Comparison of ENCODE assay signal across 1 cellular context in genomic region chr12:65895031-65895430, GRCh38.
TF ChIP-seq lines count a peak whose summit lies in the region.

No MANE protein-coding gene starts in this region.

TF ChIP-seq in SK-N-SH, 30 proteins besides CTCF, POLR2A, EP300 and RAD21 (continued from another document):
- TF ChIP-seq, protein P1, sequence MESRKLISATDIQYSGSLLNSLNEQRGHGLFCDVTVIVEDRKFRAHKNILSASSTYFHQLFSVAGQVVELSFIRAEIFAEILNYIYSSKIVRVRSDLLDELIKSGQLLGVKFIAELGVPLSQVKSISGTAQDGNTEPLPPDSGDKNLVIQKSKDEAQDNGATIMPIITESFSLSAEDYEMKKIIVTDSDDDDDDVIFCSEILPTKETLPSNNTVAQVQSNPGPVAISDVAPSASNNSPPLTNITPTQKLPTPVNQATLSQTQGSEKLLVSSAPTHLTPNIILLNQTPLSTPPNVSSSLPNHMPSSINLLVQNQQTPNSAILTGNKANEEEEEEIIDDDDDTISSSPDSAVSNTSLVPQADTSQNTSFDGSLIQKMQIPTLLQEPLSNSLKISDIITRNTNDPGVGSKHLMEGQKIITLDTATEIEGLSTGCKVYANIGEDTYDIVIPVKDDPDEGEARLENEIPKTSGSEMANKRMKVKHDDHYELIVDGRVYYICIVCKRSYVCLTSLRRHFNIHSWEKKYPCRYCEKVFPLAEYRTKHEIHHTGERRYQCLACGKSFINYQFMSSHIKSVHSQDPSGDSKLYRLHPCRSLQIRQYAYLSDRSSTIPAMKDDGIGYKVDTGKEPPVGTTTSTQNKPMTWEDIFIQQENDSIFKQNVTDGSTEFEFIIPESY (IDR thresholded peaks at IDR 0.05; ENCODE audit: borderline replicate concordance, low read depth) = no peak
- TF ChIP-seq NFIC (IDR thresholded peaks at IDR 0.05; ENCODE audit: borderline replicate concordance) (no peak), TAF1 (IDR thresholded peaks at IDR 0.05; ENCODE audit: borderline replicate concordance, low read depth, low read length) (no peak), MEF2A (IDR thresholded peaks at IDR 0.05; ENCODE audit: borderline replicate concordance, low read depth) (no peak), FOSL2 (IDR thresholded peaks at IDR 0.05; ENCODE audit: borderline replicate concordance, low read depth) (no peak), RCOR1 (IDR thresholded peaks at IDR 0.05; ENCODE audit: low read length) (no peak), REST (IDR thresholded peaks at IDR 0.05; ENCODE audit: low read depth, low read length) (no peak), RFX5 (IDR thresholded peaks at IDR 0.05; ENCODE audit: low read length) (no peak), POLR2AphosphoS5 (IDR thresholded peaks at IDR 0.05; ENCODE audit: low read depth, low read length) (no peak)
- TF ChIP-seq, protein P2, sequence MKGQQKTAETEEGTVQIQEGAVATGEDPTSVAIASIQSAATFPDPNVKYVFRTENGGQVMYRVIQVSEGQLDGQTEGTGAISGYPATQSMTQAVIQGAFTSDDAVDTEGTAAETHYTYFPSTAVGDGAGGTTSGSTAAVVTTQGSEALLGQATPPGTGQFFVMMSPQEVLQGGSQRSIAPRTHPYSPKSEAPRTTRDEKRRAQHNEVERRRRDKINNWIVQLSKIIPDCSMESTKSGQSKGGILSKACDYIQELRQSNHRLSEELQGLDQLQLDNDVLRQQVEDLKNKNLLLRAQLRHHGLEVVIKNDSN (IDR thresholded peaks at IDR 0.05; ENCODE audit: borderline replicate concordance, low read depth) = no peak
